In the genomic region with DNA sequence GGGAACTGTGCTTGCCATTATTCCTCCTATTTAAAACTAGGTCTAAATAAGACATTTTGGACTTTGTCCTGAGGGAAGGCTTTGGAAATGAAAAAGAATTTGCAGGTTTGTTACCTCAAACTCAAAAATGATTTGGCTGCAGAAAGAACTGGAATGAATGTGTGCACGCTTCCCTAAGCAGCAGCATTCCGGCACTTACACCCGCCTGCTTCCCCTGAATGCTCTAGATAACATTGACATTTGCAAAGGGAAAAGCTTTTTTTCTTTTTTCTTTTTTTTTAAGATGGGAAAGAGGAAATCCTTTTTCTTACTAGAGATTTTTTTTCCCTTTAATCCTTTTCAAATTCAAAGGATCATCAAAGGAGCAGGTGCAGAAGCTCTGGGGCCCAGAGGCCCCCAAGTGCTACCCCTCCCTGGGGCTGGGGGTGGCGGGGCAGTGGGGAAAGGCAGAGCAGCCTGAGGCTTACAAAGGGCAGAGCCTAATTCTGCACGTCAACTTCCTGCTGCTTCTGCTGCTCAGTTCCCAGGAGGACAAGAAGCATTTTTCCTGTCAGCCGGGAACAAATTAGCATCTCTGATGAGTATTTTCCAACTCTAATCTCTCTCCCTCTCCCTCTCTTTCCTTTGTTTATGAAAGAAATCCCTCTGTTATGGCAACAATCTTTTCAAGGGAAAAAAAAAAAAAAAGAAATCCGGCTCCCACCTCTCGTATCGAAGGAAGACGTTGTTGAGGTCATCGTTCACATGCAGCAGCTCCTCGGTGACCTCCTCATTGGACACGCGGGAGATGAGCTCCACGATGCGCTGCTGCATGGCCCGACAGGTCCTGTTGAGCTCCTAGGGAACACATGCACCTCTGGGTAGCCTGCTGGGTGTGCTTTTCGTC, we compare ENCODE assay signal across 3 cellular contexts.
TF ChIP-seq lines count a peak whose summit lies in the region.

No MANE protein-coding gene starts in this region.

TF ChIP-seq in liver, 16 proteins besides CTCF, POLR2A, EP300 and RAD21:
- TF ChIP-seq FOXA1 (IDR thresholded peaks at IDR 0.05) (no peak), HNF4A (conservative IDR thresholded peaks at IDR 0.05) (no peak), SP1 (IDR thresholded peaks at IDR 0.05) (peak; percentile 54), RXRA (IDR thresholded peaks at IDR 0.05) (peak in 1 of 2 donors; percentile 20), JUND (IDR thresholded peaks at IDR 0.05) (peak; percentile 67 to 80), FOXA2 (IDR thresholded peaks at IDR 0.05) (no peak), NR2F2 (IDR thresholded peaks at IDR 0.05) (peak; percentile 47)
- TF ChIP-seq, protein P1, sequence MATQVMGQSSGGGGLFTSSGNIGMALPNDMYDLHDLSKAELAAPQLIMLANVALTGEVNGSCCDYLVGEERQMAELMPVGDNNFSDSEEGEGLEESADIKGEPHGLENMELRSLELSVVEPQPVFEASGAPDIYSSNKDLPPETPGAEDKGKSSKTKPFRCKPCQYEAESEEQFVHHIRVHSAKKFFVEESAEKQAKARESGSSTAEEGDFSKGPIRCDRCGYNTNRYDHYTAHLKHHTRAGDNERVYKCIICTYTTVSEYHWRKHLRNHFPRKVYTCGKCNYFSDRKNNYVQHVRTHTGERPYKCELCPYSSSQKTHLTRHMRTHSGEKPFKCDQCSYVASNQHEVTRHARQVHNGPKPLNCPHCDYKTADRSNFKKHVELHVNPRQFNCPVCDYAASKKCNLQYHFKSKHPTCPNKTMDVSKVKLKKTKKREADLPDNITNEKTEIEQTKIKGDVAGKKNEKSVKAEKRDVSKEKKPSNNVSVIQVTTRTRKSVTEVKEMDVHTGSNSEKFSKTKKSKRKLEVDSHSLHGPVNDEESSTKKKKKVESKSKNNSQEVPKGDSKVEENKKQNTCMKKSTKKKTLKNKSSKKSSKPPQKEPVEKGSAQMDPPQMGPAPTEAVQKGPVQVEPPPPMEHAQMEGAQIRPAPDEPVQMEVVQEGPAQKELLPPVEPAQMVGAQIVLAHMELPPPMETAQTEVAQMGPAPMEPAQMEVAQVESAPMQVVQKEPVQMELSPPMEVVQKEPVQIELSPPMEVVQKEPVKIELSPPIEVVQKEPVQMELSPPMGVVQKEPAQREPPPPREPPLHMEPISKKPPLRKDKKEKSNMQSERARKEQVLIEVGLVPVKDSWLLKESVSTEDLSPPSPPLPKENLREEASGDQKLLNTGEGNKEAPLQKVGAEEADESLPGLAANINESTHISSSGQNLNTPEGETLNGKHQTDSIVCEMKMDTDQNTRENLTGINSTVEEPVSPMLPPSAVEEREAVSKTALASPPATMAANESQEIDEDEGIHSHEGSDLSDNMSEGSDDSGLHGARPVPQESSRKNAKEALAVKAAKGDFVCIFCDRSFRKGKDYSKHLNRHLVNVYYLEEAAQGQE (IDR thresholded peaks at IDR 0.05), result no peak

TF ChIP-seq in HepG2, 621 proteins besides CTCF, POLR2A, EP300 and RAD21:
- TF ChIP-seq ZNF367 (CRISPR knock-in tag; IDR thresholded peaks at IDR 0.05; ENCODE audit: borderline replicate concordance), result no peak
- TF ChIP-seq ZKSCAN1 (IDR thresholded peaks at IDR 0.05; ENCODE audit: low read length), result no peak
- TF ChIP-seq PAWR (CRISPR knock-in tag; IDR thresholded peaks at IDR 0.05; ENCODE audit: borderline replicate concordance), result no peak
- TF ChIP-seq XRCC5 (optimal IDR thresholded peaks at IDR 0.05; ENCODE audit: low read length), result no peak
TF ChIP-seq in HepG2: peak in this region for 0.

TF ChIP-seq in neural cell, 6 proteins besides CTCF, POLR2A, EP300 and RAD21:
- TF ChIP-seq POLR2AphosphoS5 (IDR thresholded peaks at IDR 0.05) (peak; percentile 50), TAF1 (IDR thresholded peaks at IDR 0.05; ENCODE audit: low read depth) (no peak), EZH2 (IDR thresholded peaks at IDR 0.05; ENCODE audit: borderline replicate concordance, insufficient read depth, low read length, poor library complexity, severe bottlenecking) (no peak), MXI1 (conservative IDR thresholded peaks at IDR 0.05; ENCODE audit: poor library complexity, severe bottlenecking) (peak; percentile 53)
- TF ChIP-seq, protein P1 (IDR thresholded peaks at IDR 0.05; ENCODE audit: borderline replicate concordance), result peak; percentile 84
